In the genomic region with DNA sequence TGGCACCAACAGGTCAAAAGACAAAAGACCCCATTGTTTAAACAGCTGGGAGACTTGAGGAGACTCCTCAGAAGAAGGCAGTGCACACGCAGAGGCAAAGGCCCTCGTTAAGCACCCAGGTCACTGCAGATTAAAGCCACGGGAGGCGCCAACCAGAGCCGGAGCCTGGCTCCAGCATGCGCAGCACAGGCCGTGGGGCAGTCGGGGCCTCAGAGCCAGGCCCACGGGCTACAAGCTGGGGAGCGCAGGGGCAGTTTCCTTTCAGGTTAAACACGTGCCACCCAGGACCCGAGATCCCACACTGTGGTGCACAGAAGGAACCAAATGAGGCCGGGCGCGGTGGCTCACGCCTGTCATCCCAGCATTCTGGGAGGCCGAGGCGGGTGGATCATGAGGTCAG, we compare ENCODE assay signal across 2 cellular contexts.
TF ChIP-seq lines count a peak whose summit lies in the region.

No MANE protein-coding gene starts in this region.

TF ChIP-seq in K562, 482 proteins besides CTCF, POLR2A, EP300 and RAD21:
- TF ChIP-seq SUPT5H (IDR thresholded peaks at IDR 0.05) (0 out of 2 replicates have a peak, but pooled peaks have one; percentile 1), POLR2G (IDR thresholded peaks at IDR 0.05; ENCODE audit: low read depth, low read length) (peak; percentile 71; the same call in 1 of the 2 replicates), E2F6 (IDR thresholded peaks at IDR 0.05; ENCODE audit: borderline replicate concordance in 1 of 2, extremely low read depth in 1 of 2, insufficient read depth in 1 of 2, insufficient read length in 1 of 2, low read depth in 1 of 2, low read length in 1 of 2, poor library complexity in 1 of 2, severe bottlenecking in 1 of 2) (peak in 1 of 2 experiments; percentile 28)
- TF ChIP-seq, protein P1, sequence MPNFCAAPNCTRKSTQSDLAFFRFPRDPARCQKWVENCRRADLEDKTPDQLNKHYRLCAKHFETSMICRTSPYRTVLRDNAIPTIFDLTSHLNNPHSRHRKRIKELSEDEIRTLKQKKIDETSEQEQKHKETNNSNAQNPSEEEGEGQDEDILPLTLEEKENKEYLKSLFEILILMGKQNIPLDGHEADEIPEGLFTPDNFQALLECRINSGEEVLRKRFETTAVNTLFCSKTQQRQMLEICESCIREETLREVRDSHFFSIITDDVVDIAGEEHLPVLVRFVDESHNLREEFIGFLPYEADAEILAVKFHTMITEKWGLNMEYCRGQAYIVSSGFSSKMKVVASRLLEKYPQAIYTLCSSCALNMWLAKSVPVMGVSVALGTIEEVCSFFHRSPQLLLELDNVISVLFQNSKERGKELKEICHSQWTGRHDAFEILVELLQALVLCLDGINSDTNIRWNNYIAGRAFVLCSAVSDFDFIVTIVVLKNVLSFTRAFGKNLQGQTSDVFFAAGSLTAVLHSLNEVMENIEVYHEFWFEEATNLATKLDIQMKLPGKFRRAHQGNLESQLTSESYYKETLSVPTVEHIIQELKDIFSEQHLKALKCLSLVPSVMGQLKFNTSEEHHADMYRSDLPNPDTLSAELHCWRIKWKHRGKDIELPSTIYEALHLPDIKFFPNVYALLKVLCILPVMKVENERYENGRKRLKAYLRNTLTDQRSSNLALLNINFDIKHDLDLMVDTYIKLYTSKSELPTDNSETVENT (CRISPR knock-in tag; IDR thresholded peaks at IDR 0.05) = no peak

TF ChIP-seq in GM12891, 5 proteins besides CTCF, POLR2A, EP300 and RAD21:
- TF ChIP-seq SPI1 (IDR thresholded peaks at IDR 0.05; ENCODE audit: low read depth, low read length) (no peak), TAF1 (IDR thresholded peaks at IDR 0.05; ENCODE audit: low read depth, low read length) (no peak), POLR2AphosphoS5 (IDR thresholded peaks at IDR 0.05; ENCODE audit: low read depth, low read length) (no peak), POU2F2 (IDR thresholded peaks at IDR 0.05; ENCODE audit: low read depth, low read length) (no peak), PAX5 (IDR thresholded peaks at IDR 0.05; ENCODE audit: insufficient read depth, low read length, severe bottlenecking) (no peak)
